12 cellular contexts compared by ENCODE assay signal in the genomic region with DNA sequence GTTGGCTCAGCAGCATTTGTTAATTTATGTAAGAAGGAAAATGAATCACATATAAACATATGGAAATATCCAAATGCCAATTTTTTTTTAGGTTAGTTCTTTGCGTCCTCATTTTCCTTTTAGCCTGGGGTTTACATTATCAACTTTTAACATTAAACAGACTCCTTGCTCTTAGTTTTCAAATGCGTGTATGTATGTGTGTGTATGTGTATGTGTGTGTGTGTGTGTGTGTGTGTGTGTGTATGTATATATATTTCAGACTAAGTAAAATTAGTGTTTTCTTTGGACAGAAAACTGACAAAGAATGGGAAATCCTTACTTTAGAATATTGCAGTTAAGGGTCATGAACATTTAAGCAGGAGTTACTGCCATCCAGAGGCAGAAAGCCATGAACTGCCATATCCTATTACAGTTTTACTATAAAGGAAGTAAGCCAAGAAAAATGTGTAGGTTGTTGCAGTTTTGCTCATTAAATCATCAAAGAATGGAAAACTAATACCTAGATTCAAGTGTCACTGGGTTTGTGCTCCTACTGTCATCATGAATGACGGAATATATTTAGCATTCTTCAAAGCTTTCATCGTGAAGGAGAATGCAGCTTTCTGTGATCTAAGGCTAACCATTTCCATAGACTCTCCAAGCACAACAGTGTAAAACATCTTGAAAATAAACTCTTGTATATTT.
DNase-seq lines count a peak whose midpoint lies in the region; ATAC-seq and TF ChIP-seq lines count a peak whose summit lies in the region.
"Had no signal": no experiment of that assay in that cellular context is flagged by ENCODE, and none has a peak within 500 bp of the region (broad histone marks: within the 10 kb centered on the region; RNA-seq: fewer than 3 reads in every experiment).

No MANE protein-coding gene starts in this region.

- H3K4me1 Mint-ChIP-seq in nephron progenitor cell = no peaks in the 10 kb centered on the region

- DNase-seq in GM03348 (ENCODE audit: low spot score) (peak; percentile 8), NCI-H2227 (lab: John Stamatoyannopoulos, UW; ENCODE audit: unreplicated experiment) (peak; percentile 10), cerebellum (ENCODE audit: low spot score) (peak; percentile 19), nephron progenitor cell (no peak), Right ventricle myocardium superior (no peak), RKO (ENCODE audit: low spot score) (no peak), GM19238 (ENCODE audit: insufficient read length, low spot score) (no peak), MM.1S (no peak)
- DNase-seq: activated naive CD8-positive, alpha-beta T cell treated with anti-CD3 and anti-CD28 coated beads, Interleukin-2, amount 50 U/mL, for 24 hours; EL; left ventricle myocardium inferior; NCI-H1930 had no signal

- H3K9me2 ChIP-seq in MM.1S (replicated peaks; ENCODE audit: insufficient read depth, low read length) = no peaks in the 10 kb centered on the region

- H3K9ac ChIP-seq in MM.1S (ENCODE audit: low read length) = no peak overlapping the region

- H3K4me3 ChIP-seq in MM.1S (ENCODE audit: low read length) = no peak overlapping the region
- H3K4me3 ChIP-seq: left ventricle myocardium inferior had no signal

- H3K27me3 Mint-ChIP-seq in nephron progenitor cell (ENCODE audit: low read depth, poor library complexity) = peaks cover 3% of the 10 kb centered on the region

- no peak overlapping the region for H2AFZ ChIP-seq in MM.1S (ENCODE audit: low read length)

- no peaks in the 10 kb centered on the region for H3K36me3 Mint-ChIP-seq in nephron progenitor cell (ENCODE audit: low read depth)

- H3K4me1 ChIP-seq in MM.1S (ENCODE audit: low read length) = peaks cover 12% of the 10 kb centered on the region
- H3K4me1 ChIP-seq: left ventricle myocardium inferior had no signal

- peak overlapping the region; percentile 74 for H3K27ac Mint-ChIP-seq in nephron progenitor cell
- H3K27ac Mint-ChIP-seq: activated naive CD8-positive, alpha-beta T cell treated with anti-CD3 and anti-CD28 coated beads, Interleukin-2, amount 50 U/mL, for 24 hours had no signal

- H3K27ac ChIP-seq in MM.1S (ENCODE audit: low read length) = no peak overlapping the region
- H3K27ac ChIP-seq: left ventricle myocardium inferior had no signal

- TF ChIP-seq CTCF in nephron progenitor cell (IDR thresholded peaks at IDR 0.05) = no peak
- no peak for TF ChIP-seq CTCF in MM.1S (IDR thresholded peaks at IDR 0.05; ENCODE audit: low read length)

- H3K9me3 ChIP-seq in MM.1S (replicated peaks; ENCODE audit: insufficient read depth, low read length) = no peaks in the 10 kb centered on the region
- H3K9me3 ChIP-seq: left ventricle myocardium inferior had no signal

- no peaks in the 10 kb centered on the region for H3K79me2 ChIP-seq in MM.1S (ENCODE audit: low read length)

- H3K27me3 ChIP-seq in MM.1S (replicated peaks; ENCODE audit: insufficient read depth, low read length) = no peaks in the 10 kb centered on the region

- no peak overlapping the region for H3K4me3 Mint-ChIP-seq in nephron progenitor cell
- H3K4me3 Mint-ChIP-seq: activated naive CD8-positive, alpha-beta T cell treated with anti-CD3 and anti-CD28 coated beads, Interleukin-2, amount 50 U/mL, for 24 hours had no signal

- no peak overlapping the region for H3K4me2 ChIP-seq in MM.1S (ENCODE audit: low read depth, low read length)

- intact Hi-C loops in Right ventricle myocardium superior (cut with DNase I) = no loop called here

- H3K9me3 Mint-ChIP-seq in nephron progenitor cell = no peaks in the 10 kb centered on the region

- no peaks in the 10 kb centered on the region for H4K20me1 ChIP-seq in MM.1S (ENCODE audit: insufficient read depth, low read length)

- no peaks in the 10 kb centered on the region for H3K36me3 ChIP-seq in MM.1S (replicated peaks; ENCODE audit: insufficient read depth, low read length)
- H3K36me3 ChIP-seq: left ventricle myocardium inferior had no signal

- peaks cover 5% of the 10 kb centered on the region; the same call in 1 of the 2 replicates for H3F3A ChIP-seq in MM.1S (ENCODE audit: insufficient read depth, low read length)

- ATAC-seq in Right ventricle myocardium superior (ENCODE audit: poor library complexity) = no peak
- ATAC-seq: activated naive CD8-positive, alpha-beta T cell treated with anti-CD3 and anti-CD28 coated beads, Interleukin-2, amount 50 U/mL, for 24 hours had no signal

Comparison
In these comparisons a context has a peak if more than half of its experiments do, and no peak if none do; other contexts are left out.
1. DNase-seq: peak in GM03348 (single experiment), NCI-H2227 (single experiment) and cerebellum (single experiment); none in nephron progenitor cell (single experiment), Right ventricle myocardium superior (single experiment), RKO (single experiment), GM19238 (single experiment) and MM.1S (single experiment).